ENCODE assay signal across 8 cellular contexts in the genomic region with DNA sequence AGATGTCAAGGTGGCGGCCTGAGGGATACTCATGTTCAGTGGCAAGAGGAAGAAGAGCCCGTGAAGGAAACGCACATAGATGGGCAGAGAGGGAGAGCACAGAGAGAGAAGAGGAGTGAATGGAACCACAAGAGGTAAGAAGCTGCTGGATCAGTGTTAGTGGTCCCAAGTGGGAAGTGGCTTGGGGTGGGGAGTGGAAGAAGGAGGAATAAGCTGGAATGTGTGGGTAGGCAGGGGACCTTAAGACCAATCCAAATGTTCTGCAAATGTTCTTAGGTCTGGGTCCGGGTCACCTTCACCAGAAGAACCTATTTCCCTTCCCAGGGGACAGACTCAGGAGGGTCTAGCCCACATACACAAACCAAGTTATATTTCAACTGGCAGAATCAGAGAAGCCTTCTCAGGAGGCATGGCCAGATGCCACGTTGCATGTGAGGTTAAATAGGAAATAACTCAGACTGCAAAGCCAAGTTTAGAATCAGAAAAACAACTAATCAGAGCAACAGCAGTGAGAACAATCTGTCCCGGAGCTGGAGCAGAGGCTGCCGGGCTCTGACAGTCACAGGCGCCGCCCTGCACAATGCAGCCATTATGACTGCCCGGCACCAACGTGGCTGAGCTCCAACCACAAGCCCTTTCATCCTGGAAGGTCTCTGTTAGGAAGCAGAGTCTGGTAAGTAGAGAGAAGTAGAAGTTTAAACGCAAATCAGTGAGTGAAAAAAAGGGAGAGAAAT.
DNase-seq lines count a peak whose midpoint lies in the region; ATAC-seq, FAIRE-seq and TF ChIP-seq lines count a peak whose summit lies in the region.

No MANE protein-coding gene starts in this region.

- H3K4me1 ChIP-seq in keratinocyte (ENCODE audit: control insufficient read depth, extremely low read depth, insufficient read depth, low read length) (no peaks in the 10 kb centered on the region), small intestine (ENCODE audit: control insufficient read depth in 2 of 2, insufficient read depth in 1 of 2, low read depth in 1 of 2, low read length in 1 of 2) (no peaks in the 10 kb centered on the region)

- dilution Hi-C loops in keratinocyte (cut with MboI; ENCODE audit: extremely low pct_ligation_motif_present, low sequenced_read_pairs), result no loop called here

- H3K27me3 ChIP-seq in keratinocyte (ENCODE audit: control insufficient read depth, extremely low read depth, insufficient read depth, low read length), result no peaks in the 10 kb centered on the region
- H3K27me3 ChIP-seq in small intestine (ENCODE audit: control insufficient read depth in 2 of 2, insufficient read depth in 2 of 2, low read length in 2 of 2), result no peaks in the 10 kb centered on the region

- ATAC-seq in HG02759 (IDR thresholded peaks at IDR 0.05; ENCODE audit: unreplicated experiment), result peak; percentile 50

- WGBS in small intestine, 3 donors, result 29 to 42% (median 32%) methylated on average over 12 of the region's 12 CpGs

- no peaks in the 10 kb centered on the region for H3K27me3 Mint-ChIP-seq in brain

- H3K79me2 ChIP-seq in keratinocyte (ENCODE audit: control insufficient read depth, insufficient read depth, low read length), result no peaks in the 10 kb centered on the region

- peak overlapping the region in 4 of 5 experiments; percentile 37 to 71 (median 48) for H3K4me3 Mint-ChIP-seq in brain

- H3K9me3 ChIP-seq in keratinocyte (ENCODE audit: control insufficient read depth, low read depth, low read length) (no peaks in the 10 kb centered on the region), small intestine (ENCODE audit: control insufficient read depth, low read depth) (no peaks in the 10 kb centered on the region)

- H3K9ac ChIP-seq in keratinocyte (ENCODE audit: control insufficient read depth, extremely low read depth, insufficient read depth, low read length), result no peak overlapping the region

- H3K9me3 Mint-ChIP-seq in brain, result peaks cover 0 to 2% (median 0%) of the 10 kb centered on the region in 5 experiments

- DNase-seq in keratinocyte (ENCODE audit: low read depth, low spot score) (no peak), small intestine (peak; percentile 47), SHP77 (lab: John Stamatoyannopoulos, UW) (no peak), HEK293T (ENCODE audit: extremely low spot score) (no peak), NCI-H1105 treated with DMSO at 0.1 percent for 48 hours (lab: John Stamatoyannopoulos, UW) (no peak), activated gamma-delta T cell (lab: John Stamatoyannopoulos, UW) (no peak)

- peak overlapping the region; percentile 27 to 93 (median 81) for H3K27ac Mint-ChIP-seq in brain

- FAIRE-seq in keratinocyte (lab: Jason Lieb, UNC) (no peak), small intestine (lab: Jason Lieb, UNC) (no peak)

- H3K27ac ChIP-seq in keratinocyte (ENCODE audit: control insufficient read depth, insufficient read depth, low read length), result no peak overlapping the region
- H3K27ac ChIP-seq in small intestine (ENCODE audit: low read depth in 1 of 2, low read length in 1 of 2), result peak overlapping the region in 1 of 2 donors; percentile 66

- TF ChIP-seq CTCF in brain (conservative IDR thresholded peaks at IDR 0.05) (no peak), keratinocyte (optimal IDR thresholded peaks at IDR 0.05 in 1 of 3, IDR thresholded peaks at IDR 0.05 in 1 of 3, conservative IDR thresholded peaks at IDR 0.05 in 1 of 3; ENCODE audit: extremely low read depth in 1 of 3, insufficient read depth in 2 of 3, low read length in 3 of 3) (no peak)

- H3K9me1 ChIP-seq in keratinocyte (ENCODE audit: control insufficient read depth, extremely low read depth, insufficient read depth, low read length), result no peaks in the 10 kb centered on the region

- H3K4me3 ChIP-seq in keratinocyte (ENCODE audit: control insufficient read depth in 2 of 3, extremely low read depth in 1 of 3, insufficient read depth in 2 of 3, low read depth in 1 of 3, low read length in 3 of 3), result no peak overlapping the region
- H3K4me3 ChIP-seq in small intestine (ENCODE audit: low read depth in 1 of 2, low read length in 2 of 2), result no peak overlapping the region

- POLR2A ChIA-PET in HEK293T (lab: Yijun Ruan, JAX), result no interaction called here

- peak overlapping the region; percentile 25 for H3K4me2 ChIP-seq in keratinocyte (ENCODE audit: control insufficient read depth, extremely low read depth, insufficient read depth, low read depth, low read length)

- CTCF ChIA-PET in HEK293T (lab: Yijun Ruan, JAX), result no interaction called here

- no peaks in the 10 kb centered on the region for H4K20me1 ChIP-seq in keratinocyte (ENCODE audit: control insufficient read depth, extremely low read depth, insufficient read depth, low read length)

- H3K4me1 Mint-ChIP-seq in brain, result peaks cover 10% of the 10 kb centered on the region

- no peaks in the 10 kb centered on the region for H3K36me3 Mint-ChIP-seq in brain

- peak overlapping the region; percentile 70 for H2AFZ ChIP-seq in keratinocyte (ENCODE audit: control insufficient read depth, low read length)

- H3K36me3 ChIP-seq in keratinocyte (ENCODE audit: control insufficient read depth in 2 of 2, extremely low read depth in 1 of 2, insufficient read depth in 2 of 2, low read length in 2 of 2) (no peaks in the 10 kb centered on the region), small intestine (ENCODE audit: control insufficient read depth in 2 of 2, insufficient read depth in 2 of 2, low read length in 2 of 2) (no peaks in the 10 kb centered on the region)

TF ChIP-seq in HEK293T, 16 proteins besides CTCF, POLR2A, EP300 and RAD21:
- TF ChIP-seq SUZ12 (IDR thresholded peaks at IDR 0.05), result no peak
- no peak for TF ChIP-seq ZNF384 (IDR thresholded peaks at IDR 0.05)
- TF ChIP-seq L3MBTL2 (conservative IDR thresholded peaks at IDR 0.05), result no peak
- no peak for TF ChIP-seq LEF1 (IDR thresholded peaks at IDR 0.05; ENCODE audit: borderline replicate concordance)
- TF ChIP-seq HDGF (IDR thresholded peaks at IDR 0.05; ENCODE audit: borderline replicate concordance), result no peak
- TF ChIP-seq ELF4 (IDR thresholded peaks at IDR 0.05), result no peak
- no peak for TF ChIP-seq TARDBP (IDR thresholded peaks at IDR 0.05)
- no peak for TF ChIP-seq BHLHE40 (IDR thresholded peaks at IDR 0.05; ENCODE audit: borderline replicate concordance)
- no peak for TF ChIP-seq FOXA1 (IDR thresholded peaks at IDR 0.05)
- TF ChIP-seq SP1 (IDR thresholded peaks at IDR 0.05), result no peak
- TF ChIP-seq ARNT (IDR thresholded peaks at IDR 0.05), result no peak
- no peak for TF ChIP-seq FOXK2 (IDR thresholded peaks at IDR 0.05)
- TF ChIP-seq, protein P1, sequence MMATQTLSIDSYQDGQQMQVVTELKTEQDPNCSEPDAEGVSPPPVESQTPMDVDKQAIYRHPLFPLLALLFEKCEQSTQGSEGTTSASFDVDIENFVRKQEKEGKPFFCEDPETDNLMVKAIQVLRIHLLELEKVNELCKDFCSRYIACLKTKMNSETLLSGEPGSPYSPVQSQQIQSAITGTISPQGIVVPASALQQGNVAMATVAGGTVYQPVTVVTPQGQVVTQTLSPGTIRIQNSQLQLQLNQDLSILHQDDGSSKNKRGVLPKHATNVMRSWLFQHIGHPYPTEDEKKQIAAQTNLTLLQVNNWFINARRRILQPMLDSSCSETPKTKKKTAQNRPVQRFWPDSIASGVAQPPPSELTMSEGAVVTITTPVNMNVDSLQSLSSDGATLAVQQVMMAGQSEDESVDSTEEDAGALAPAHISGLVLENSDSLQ (IDR thresholded peaks at IDR 0.05), result no peak
- TF ChIP-seq NFRKB (IDR thresholded peaks at IDR 0.05), result no peak
- TF ChIP-seq FOXM1 (IDR thresholded peaks at IDR 0.05; ENCODE audit: borderline replicate concordance), result no peak
- no peak for TF ChIP-seq CTBP1 (IDR thresholded peaks at IDR 0.05; ENCODE audit: borderline replicate concordance)
